ENCODE assay signal across 10 cellular contexts in the genomic region with DNA sequence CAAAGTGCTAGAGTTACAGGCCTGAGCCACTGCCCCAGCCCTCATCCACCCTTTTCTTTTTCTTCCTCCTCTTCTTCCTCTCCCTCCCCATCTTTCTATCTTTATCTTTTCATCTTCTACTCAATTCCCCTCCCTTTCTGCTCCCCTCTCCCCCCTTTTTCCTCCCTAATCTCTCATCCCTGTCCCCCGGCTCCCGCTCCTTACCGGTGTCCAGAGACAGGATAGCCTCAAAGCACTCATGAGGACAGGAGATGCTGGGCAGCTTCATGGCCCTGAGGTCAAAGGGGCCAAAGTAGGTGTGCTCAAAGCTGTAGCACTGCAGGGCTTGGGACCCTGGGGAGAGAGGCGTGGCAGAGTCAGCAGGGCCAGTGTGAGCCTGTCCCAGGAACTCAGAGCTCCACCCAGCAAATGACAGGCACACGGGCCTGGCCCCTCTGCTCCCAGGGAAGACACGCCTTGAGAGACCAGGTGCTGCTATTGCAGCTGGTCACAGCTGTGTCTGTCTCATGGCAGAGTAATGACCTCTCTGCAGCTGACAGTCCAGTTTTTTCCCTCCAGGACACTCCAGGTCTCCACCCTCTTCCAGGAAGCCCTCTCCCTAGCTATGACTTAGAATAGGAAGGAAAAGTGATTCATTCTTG. TPM values are rescaled to one million over a fixed set of nuclear protein-coding genes. Genes with fewer than 3 reads are reported as not detected.
DNase-seq lines count a peak whose midpoint lies in the region; ATAC-seq and TF ChIP-seq lines count a peak whose summit lies in the region.
"Had no signal": no experiment of that assay in that cellular context is flagged by ENCODE, and none has a peak within 500 bp of the region (broad histone marks: within the 10 kb centered on the region; RNA-seq: fewer than 3 reads in every experiment).

No MANE protein-coding gene starts in this region.

- no peak overlapping the region for H3K9ac ChIP-seq in endodermal cell (ENCODE audit: extremely low read depth, low read length, poor library complexity, severe bottlenecking)

- H3K4me3 ChIP-seq in GM23338 (peak overlapping the region; percentile 76), PC-9 (no peak overlapping the region), endodermal cell (ENCODE audit: low read length) (no peak overlapping the region)

- POLR2A ChIA-PET in PC-9 (lab: Charles Lee; ENCODE audit: unreplicated experiment) = interaction anchor here (0.5 to 1.3 kb wide), 4 partner anchors 20 to 194 kb away, joined by 4 to 8 read pairs (median 6); no protein-coding TSS in a partner anchor

- H3K79me2 ChIP-seq in GM23338 (replicated peaks; ENCODE audit: insufficient read depth) (no peaks in the 10 kb centered on the region), PC-9 (ENCODE audit: low read depth) (no peaks in the 10 kb centered on the region)

- H3K36me3 ChIP-seq in GM23338 (ENCODE audit: insufficient read depth) (no peaks in the 10 kb centered on the region), PC-9 (ENCODE audit: low read depth) (no peaks in the 10 kb centered on the region), endodermal cell (ENCODE audit: control insufficient read depth, insufficient read depth, low read length) (no peaks in the 10 kb centered on the region)

- peak overlapping the region; percentile 88 for H3K4me2 ChIP-seq in GM23338
- peak overlapping the region; percentile 98 for H3K4me2 ChIP-seq in PC-9

- H2AFZ ChIP-seq in GM23338 (peak overlapping the region; percentile 99), PC-9 (no peak overlapping the region)

- H3K36me3 Mint-ChIP-seq in GM23338 (ENCODE audit: low read depth) (no peaks in the 10 kb centered on the region), endodermal cell (ENCODE audit: low read depth) (no peaks in the 10 kb centered on the region), neural crest cell (ENCODE audit: low read depth) (no peaks in the 10 kb centered on the region)

- no peak overlapping the region for H3K27ac Mint-ChIP-seq in GM23338
- H3K27ac Mint-ChIP-seq in endodermal cell = no peak overlapping the region
- H3K27ac Mint-ChIP-seq in neural crest cell (ENCODE audit: unreplicated experiment) = no peak overlapping the region

- WGBS in endodermal cell (ENCODE audit: insufficient coverage in 1 of 2, insufficient read length in 1 of 2), 2 experiments = 45 to 64% methylated on average over 3 to 6 of the region's 6 CpGs

- peak overlapping the region; percentile 78 for H3K4me3 Mint-ChIP-seq in GM23338
- H3K4me3 Mint-ChIP-seq in endodermal cell = peak overlapping the region; percentile 55
- H3K4me3 Mint-ChIP-seq in neural crest cell = peak overlapping the region; percentile 49

- H3K9me3 ChIP-seq in PC-9 (ENCODE audit: insufficient read depth, low read depth) (no peaks in the 10 kb centered on the region), endodermal cell (ENCODE audit: control insufficient read depth, low read length) (no peaks in the 10 kb centered on the region)
- H3K9me3 ChIP-seq: psoas muscle had no signal

- no peaks in the 10 kb centered on the region; the same call in 2 of the 3 replicates for H3K9me3 Mint-ChIP-seq in GM23338
- no peaks in the 10 kb centered on the region for H3K9me3 Mint-ChIP-seq in endodermal cell
- no peaks in the 10 kb centered on the region for H3K9me3 Mint-ChIP-seq in neural crest cell

- peak; percentile 62 for ATAC-seq in GM23338
- no peak for ATAC-seq in GM19397 (IDR thresholded peaks at IDR 0.05; ENCODE audit: unreplicated experiment)
- no peak for ATAC-seq in HG03342 (IDR thresholded peaks at IDR 0.05; ENCODE audit: unreplicated experiment)
- ATAC-seq: psoas muscle had no signal

- BruUV-seq in PC-9 (replicated peaks; lab: Mats Ljungman, UMichigan) = no TSS peak

- intact Hi-C loops in PC-9 (cut with micrococcal nuclease; ENCODE audit: unreplicated experiment) = loop anchor here (5.0 kb wide), 1 partner anchor 267 kb away; the partner anchor contains the start of gene ZNF575

- peaks cover 48% of the 10 kb centered on the region for H3K27me3 ChIP-seq in GM23338 (ENCODE audit: insufficient read depth)
- H3K27me3 ChIP-seq in PC-9 (ENCODE audit: insufficient read depth, low read depth) = no peaks in the 10 kb centered on the region
- H3K27me3 ChIP-seq in endodermal cell (ENCODE audit: control insufficient read depth, insufficient read depth, low read length, poor library complexity, severe bottlenecking) = peaks cover 70% of the 10 kb centered on the region

- no peaks in the 10 kb centered on the region for H4K20me1 ChIP-seq in GM23338 (replicated peaks; ENCODE audit: insufficient read depth)
- no peaks in the 10 kb centered on the region for H4K20me1 ChIP-seq in PC-9 (ENCODE audit: insufficient read depth)

- DNase-seq in GM23338 (ENCODE audit: low spot score) = peak; percentile 41
- peak in 1 of 2 experiments; percentile 49 for DNase-seq in PC-9
- peak; percentile 60 for DNase-seq in endodermal cell
- no peak for DNase-seq in neural crest cell (ENCODE audit: low read depth, low spot score)
- no peak for DNase-seq in GM19238 (ENCODE audit: insufficient read length, low spot score)
- DNase-seq: NCI-H446 had no signal

- CTCF ChIA-PET in PC-9 (lab: Charles Lee) = no interaction called here

- H3K4me1 Mint-ChIP-seq in GM23338 (no peaks in the 10 kb centered on the region; the same call in 1 of the 3 replicates), endodermal cell (no peaks in the 10 kb centered on the region), neural crest cell (peaks cover 4% of the 10 kb centered on the region)

- peaks cover 36% of the 10 kb centered on the region for H3K27me3 Mint-ChIP-seq in GM23338 (ENCODE audit: insufficient read depth, low read depth, poor library complexity)
- H3K27me3 Mint-ChIP-seq in endodermal cell (ENCODE audit: insufficient read depth) = peaks cover 90% of the 10 kb centered on the region
- peaks cover 75% of the 10 kb centered on the region for H3K27me3 Mint-ChIP-seq in neural crest cell (ENCODE audit: low read depth)

- H3F3A ChIP-seq in GM23338 (replicated peaks; ENCODE audit: low read depth) (no peaks in the 10 kb centered on the region), PC-9 (ENCODE audit: insufficient read depth, low read depth) (peaks cover 14% of the 10 kb centered on the region)

- no peak overlapping the region for H3K27ac ChIP-seq in GM23338 (ENCODE audit: low read depth)
- H3K27ac ChIP-seq in PC-9 = no peak overlapping the region
- H3K27ac ChIP-seq in endodermal cell (ENCODE audit: low read depth, low read length) = no peak overlapping the region
- H3K27ac ChIP-seq: psoas muscle had no signal

- TF ChIP-seq CTCF in GM23338 (conservative IDR thresholded peaks at IDR 0.05; ENCODE audit: low read depth in 2 of 2) (no peak), PC-9 (conservative IDR thresholded peaks at IDR 0.05) (no peak), endodermal cell (conservative IDR thresholded peaks at IDR 0.05) (no peak), neural crest cell (conservative IDR thresholded peaks at IDR 0.05) (no peak)

- no peaks in the 10 kb centered on the region for H3K9me2 ChIP-seq in GM23338 (ENCODE audit: insufficient read depth)
- H3K9me2 ChIP-seq in PC-9 (ENCODE audit: insufficient read depth) = no peaks in the 10 kb centered on the region

- H3K4me1 ChIP-seq in GM23338 (ENCODE audit: insufficient read depth) = no peaks in the 10 kb centered on the region
- peaks cover 16% of the 10 kb centered on the region for H3K4me1 ChIP-seq in PC-9 (replicated peaks; ENCODE audit: insufficient read depth)
- no peaks in the 10 kb centered on the region for H3K4me1 ChIP-seq in endodermal cell (ENCODE audit: control insufficient read depth, insufficient read depth, low read length)
- H3K4me1 ChIP-seq: psoas muscle had no signal

TF ChIP-seq in GM23338, 12 proteins besides CTCF, POLR2A, EP300 and RAD21:
- TF ChIP-seq JUNB (IDR thresholded peaks at IDR 0.05; ENCODE audit: unreplicated experiment) = no peak

RNA-seq across cellular contexts. Expression of gene LYPD5, which starts 2.6 kb away (rescaled TPM):
- total RNA-seq in GM23338 (2014; rRNA removed; shearing (Covaris generic)) = 0.54 and 1.1 TPM in 2 replicates
- 0.61 and 1.5 TPM in 2 replicates for polyA plus RNA-seq in GM23338 (2016; fragmentation: Nextera tagmentation; extraction: Ambion mirVana)
- total RNA-seq in PC-9 (2021) (2.6 and 2.9 TPM in 2 replicates), endodermal cell (under 1 TPM in 1 of 2 donors, not detected in 1; 0.11 TPM), neural crest cell (0.25 TPM in 1 of 2 replicates, not detected in the other)
- polyA plus RNA-seq in endodermal cell (2013, experiment 1 of 2) = not detected
- not detected for polyA plus RNA-seq in endodermal cell (2013, experiment 2 of 2)

RNA-seq across cellular contexts. Expression of gene KCNN4, which starts 18.8 kb away (rescaled TPM):
- total RNA-seq in GM23338 (2014; rRNA removed; shearing (Covaris generic)) = 3.2 and 3.4 TPM in 2 replicates
- 0.75 and 0.86 TPM in 2 replicates for polyA plus RNA-seq in GM23338 (2016; fragmentation: Nextera tagmentation; extraction: Ambion mirVana)
- total RNA-seq in PC-9 (2021) (92.4 and 92.7 TPM in 2 replicates), endodermal cell (not detected), neural crest cell (2.2 and 2.8 TPM in 2 replicates)
- polyA plus RNA-seq in endodermal cell (2013, experiment 1 of 2) = 0.89 TPM
- polyA plus RNA-seq in endodermal cell (2013, experiment 2 of 2) = 0.29 TPM
- total RNA-seq: HT-29 had no signal

RNA-seq across cellular contexts. Expression of gene ZNF283, which starts 27.5 kb away (rescaled TPM):
- total RNA-seq in GM23338 (2014; rRNA removed; shearing (Covaris generic)) = 8.7 and 12.0 TPM in 2 replicates
- 3.0 and 3.1 TPM in 2 replicates for polyA plus RNA-seq in GM23338 (2016; fragmentation: Nextera tagmentation; extraction: Ambion mirVana)
- total RNA-seq in PC-9 (2021) (14.8 and 15.2 TPM in 2 replicates), endodermal cell (10 to 100 TPM in 1 of 2 donors, 1 to 10 TPM in 1; 7.1 to 10.1 TPM), neural crest cell (13.6 and 14.7 TPM in 2 replicates)
- 7.1 TPM for polyA plus RNA-seq in endodermal cell (2013, experiment 1 of 2)
- 7.1 TPM for polyA plus RNA-seq in endodermal cell (2013, experiment 2 of 2)

RNA-seq across cellular contexts. Expression of gene SMG9, which starts 44.9 kb away (rescaled TPM):
- total RNA-seq in GM23338 (2014; rRNA removed; shearing (Covaris generic)) = 6.3 and 13.2 TPM in 2 replicates
- polyA plus RNA-seq in GM23338 (2016; fragmentation: Nextera tagmentation; extraction: Ambion mirVana) = 14.0 and 15.7 TPM in 2 replicates
- total RNA-seq in PC-9 (2021) = 76.8 and 84.1 TPM in 2 replicates
- total RNA-seq in endodermal cell = 10 to 100 TPM; 44.6 to 53.8 TPM
- 43.1 TPM for polyA plus RNA-seq in endodermal cell (2013, experiment 1 of 2)
- polyA plus RNA-seq in endodermal cell (2013, experiment 2 of 2) = 38.6 TPM
- total RNA-seq in neural crest cell = 87.0 and 87.6 TPM in 2 replicates

Comparison
In these comparisons a context has a peak if more than half of its experiments do, and no peak if none do; other contexts are left out.
1. DNase-seq: peak in GM23338 (single experiment) and endodermal cell (single experiment); none in neural crest cell (single experiment) and GM19238 (single experiment).
2. RNA of gene KCNN4, which starts 18.8 kb away (total RNA-seq): 92.4 to 92.7 TPM in PC-9; 3.2 to 3.4 TPM in GM23338, 2.2 to 2.8 TPM in neural crest cell and not detected in endodermal cell; every median in the first group is over 10 times any median in the second.
3. Peak in every context shown above with its lines, with median percentiles within 50 percentile points of each other: H3K4me3 Mint-ChIP-seq.